Comparison of ENCODE assay signal across 10 cellular contexts in genomic region chr22:31952094-31952401, GRCh38. TPM values are rescaled to one million over a fixed set of nuclear protein-coding genes. Genes with fewer than 3 reads are reported as not detected.
DNase-seq lines count a peak whose midpoint lies in the region; ATAC-seq and TF ChIP-seq lines count a peak whose summit lies in the region.
"Had no signal": no experiment of that assay in that cellular context is flagged by ENCODE, and none has a peak within 500 bp of the region (broad histone marks: within the 10 kb centered on the region; RNA-seq: fewer than 3 reads in every experiment).

No MANE protein-coding gene starts in this region.

- peaks cover 6 to 46% of the 10 kb centered on the region in 2 donors for H3K4me1 ChIP-seq in thyroid gland

- ATAC-seq in activated CD4-positive, alpha-beta T cell treated with anti-CD3 and anti-CD28 coated beads for 36 hours = no peak

- peaks cover 9 to 13% of the 10 kb centered on the region in 2 donors for H3K36me3 ChIP-seq in thyroid gland

- no peaks in the 10 kb centered on the region for H3K9me3 Mint-ChIP-seq in activated CD4-positive, alpha-beta T cell treated with anti-CD3 and anti-CD28 coated beads for 36 hours (ENCODE audit: low read depth)
- no peaks in the 10 kb centered on the region for H3K9me3 Mint-ChIP-seq in activated CD4-positive, alpha-beta T cell treated with anti-CD3 and anti-CD28 coated beads, Interleukin-2, amount 10 ng/mL, durations not matched to agents 7 days and 5 days
- no peaks in the 10 kb centered on the region for H3K9me3 Mint-ChIP-seq in activated naive CD8-positive, alpha-beta T cell (ENCODE audit: low read depth)
- peaks cover 4% of the 10 kb centered on the region for H3K9me3 Mint-ChIP-seq in glutamatergic neuron (ENCODE audit: unreplicated experiment)

- peak overlapping the region; percentile 6 for H3K4me3 Mint-ChIP-seq in activated CD4-positive, alpha-beta T cell treated with anti-CD3 and anti-CD28 coated beads for 36 hours
- no peak overlapping the region for H3K4me3 Mint-ChIP-seq in activated CD4-positive, alpha-beta T cell treated with anti-CD3 and anti-CD28 coated beads, Interleukin-2, amount 10 ng/mL, durations not matched to agents 7 days and 5 days
- H3K4me3 Mint-ChIP-seq in activated naive CD8-positive, alpha-beta T cell = no peak overlapping the region
- H3K4me3 Mint-ChIP-seq in glutamatergic neuron (ENCODE audit: unreplicated experiment) = peak overlapping the region; percentile 9

- POLR2A ChIA-PET in activated CD4-positive, alpha-beta T cell treated with anti-CD3 and anti-CD28 coated beads for 36 hours (lab: Charles Lee) = no interaction called here
- POLR2A ChIA-PET in activated CD4-positive, alpha-beta T cell treated with anti-CD3 and anti-CD28 coated beads, Interleukin-2, amount 10 ng/mL, durations not matched to agents 7 days and 5 days (lab: Charles Lee) = no interaction called here

- H3K4me3 ChIP-seq in thyroid gland (replicated peaks in 1 of 3) (no peak overlapping the region), lower leg skin (ENCODE audit: low read depth, poor library complexity, severe bottlenecking) (no peak overlapping the region)

- H3K27ac ChIP-seq in thyroid gland = peak overlapping the region in 2 of 3 donors; percentile 19 to 26

- H3K27ac Mint-ChIP-seq in activated CD4-positive, alpha-beta T cell treated with anti-CD3 and anti-CD28 coated beads for 36 hours = peak overlapping the region; percentile 58
- no peak overlapping the region for H3K27ac Mint-ChIP-seq in activated CD4-positive, alpha-beta T cell treated with anti-CD3 and anti-CD28 coated beads, Interleukin-2, amount 10 ng/mL, durations not matched to agents 7 days and 5 days
- H3K27ac Mint-ChIP-seq in activated naive CD8-positive, alpha-beta T cell = peak overlapping the region; percentile 4
- peak overlapping the region; percentile 6 for H3K27ac Mint-ChIP-seq in glutamatergic neuron (ENCODE audit: unreplicated experiment)

- TF ChIP-seq POLR2A in thyroid gland (IDR thresholded peaks at IDR 0.05) = no peak
- no peak for TF ChIP-seq POLR2A in lower leg skin (IDR thresholded peaks at IDR 0.05)

- DNase-seq in activated CD4-positive, alpha-beta T cell treated with anti-CD3 and anti-CD28 coated beads for 36 hours = no peak
- no peak for DNase-seq in activated CD4-positive, alpha-beta T cell treated with anti-CD3 and anti-CD28 coated beads, Interleukin-2, amount 10 ng/mL, durations not matched to agents 7 days and 5 days
- DNase-seq in glutamatergic neuron = no peak
- no peak for DNase-seq in thyroid gland
- no peak for DNase-seq in hypothalamus (lab: John Stamatoyannopoulos, UW)
- DNase-seq in lower leg skin (ENCODE audit: low spot score in 2 of 2) = no peak
- DNase-seq in KBM-7 = no peak
- DNase-seq: activated naive CD4-positive, alpha-beta T cell; retina had no signal

- CTCF ChIA-PET in activated CD4-positive, alpha-beta T cell treated with anti-CD3 and anti-CD28 coated beads for 36 hours (lab: Charles Lee) = no interaction called here
- CTCF ChIA-PET in activated CD4-positive, alpha-beta T cell treated with anti-CD3 and anti-CD28 coated beads, Interleukin-2, amount 10 ng/mL, durations not matched to agents 7 days and 5 days (lab: Charles Lee) = interaction anchor here (0.7 to 1.6 kb wide), 3 partner anchors 16 to 287 kb away, joined by 3 to 7 read pairs (median 5); no protein-coding TSS in a partner anchor

- in situ Hi-C loops in KBM-7 (cut with MboI; ENCODE audit: low pct_unique_long_range_greater_than_20kb, low sequenced_read_pairs) = loop anchor here (25.0 kb wide), 1 partner anchor 290 kb away; the partner anchor contains the start of gene PISD

- TF ChIP-seq CTCF in glutamatergic neuron (IDR thresholded peaks at IDR 0.05; ENCODE audit: partially characterized antibody, unreplicated experiment) (no peak), thyroid gland (IDR thresholded peaks at IDR 0.05) (no peak), lower leg skin (IDR thresholded peaks at IDR 0.05) (no peak)

- H3K4me1 Mint-ChIP-seq in activated CD4-positive, alpha-beta T cell treated with anti-CD3 and anti-CD28 coated beads for 36 hours = peaks cover 69% of the 10 kb centered on the region
- H3K4me1 Mint-ChIP-seq in activated CD4-positive, alpha-beta T cell treated with anti-CD3 and anti-CD28 coated beads, Interleukin-2, amount 10 ng/mL, durations not matched to agents 7 days and 5 days = peaks cover 84% of the 10 kb centered on the region
- peaks cover 64% of the 10 kb centered on the region for H3K4me1 Mint-ChIP-seq in activated naive CD8-positive, alpha-beta T cell (ENCODE audit: low read depth)
- H3K4me1 Mint-ChIP-seq in glutamatergic neuron (ENCODE audit: low read depth, unreplicated experiment) = peaks cover 44% of the 10 kb centered on the region

- no peaks in the 10 kb centered on the region for H3K27me3 ChIP-seq in thyroid gland

- no peaks in the 10 kb centered on the region for H3K9me3 ChIP-seq in thyroid gland

- H3K36me3 Mint-ChIP-seq in activated CD4-positive, alpha-beta T cell treated with anti-CD3 and anti-CD28 coated beads for 36 hours (ENCODE audit: low read depth) = peaks cover 73% of the 10 kb centered on the region
- peaks cover 76% of the 10 kb centered on the region for H3K36me3 Mint-ChIP-seq in activated CD4-positive, alpha-beta T cell treated with anti-CD3 and anti-CD28 coated beads, Interleukin-2, amount 10 ng/mL, durations not matched to agents 7 days and 5 days (ENCODE audit: low read depth)
- H3K36me3 Mint-ChIP-seq in activated naive CD8-positive, alpha-beta T cell = peaks cover 12% of the 10 kb centered on the region
- H3K36me3 Mint-ChIP-seq in glutamatergic neuron (ENCODE audit: unreplicated experiment) = no peaks in the 10 kb centered on the region

- WGBS in thyroid gland, 2 donors = 73 to 78% methylated on average over 2 of the region's 2 CpGs
- 55 to 62% methylated on average over 2 of the region's 2 CpGs for WGBS in lower leg skin, 2 donors

- no peaks in the 10 kb centered on the region for H3K27me3 Mint-ChIP-seq in activated CD4-positive, alpha-beta T cell treated with anti-CD3 and anti-CD28 coated beads for 36 hours
- no peaks in the 10 kb centered on the region for H3K27me3 Mint-ChIP-seq in activated CD4-positive, alpha-beta T cell treated with anti-CD3 and anti-CD28 coated beads, Interleukin-2, amount 10 ng/mL, durations not matched to agents 7 days and 5 days
- no peaks in the 10 kb centered on the region for H3K27me3 Mint-ChIP-seq in activated naive CD8-positive, alpha-beta T cell
- peaks cover 4% of the 10 kb centered on the region for H3K27me3 Mint-ChIP-seq in glutamatergic neuron (ENCODE audit: unreplicated experiment)

- intact Hi-C loops in activated CD4-positive, alpha-beta T cell treated with anti-CD3 and anti-CD28 coated beads for 36 hours (cut with DNase I, micrococcal nuclease) = no loop called here
- intact Hi-C loops in thyroid gland (cut with DNase I) (no loop called here), lower leg skin (cut with DNase I; ENCODE audit: low total_unique reads) (loop anchor here (10.0 kb wide), 1 partner anchor 277 kb away; no protein-coding TSS in a partner anchor)

RNA-seq across cellular contexts. Expression of gene YWHAH, which starts 7.7 kb away (rescaled TPM):
- 10 to 100 TPM; 83.2 to 98.5 TPM for total RNA-seq in activated CD4-positive, alpha-beta T cell treated with anti-CD3 and anti-CD28 coated beads for 36 hours
- 100 to 1,000 TPM; 182 to 190 TPM for total RNA-seq in activated CD4-positive, alpha-beta T cell treated with anti-CD3 and anti-CD28 coated beads, Interleukin-2, amount 10 ng/mL, durations not matched to agents 7 days and 5 days
- total RNA-seq in glutamatergic neuron (ENCODE audit: unreplicated experiment) (250 TPM), thyroid gland (100 to 1,000 TPM in 2 of 4 donors, 10 to 100 TPM in 2; 93.0 to 111 (median 103) TPM), lower leg skin (10 to 100 TPM; 57.8 to 94.0 (median 80.7) TPM)

Comparison
In these comparisons a context has a peak if more than half of its experiments do, and no peak if none do; other contexts are left out.
1. H3K4me3 Mint-ChIP-seq: peak in activated CD4-positive, alpha-beta T cell treated with anti-CD3 and anti-CD28 coated beads for 36 hours (single experiment) and glutamatergic neuron (single experiment); none in activated CD4-positive, alpha-beta T cell treated with anti-CD3 and anti-CD28 coated beads, Interleukin-2, amount 10 ng/mL, durations not matched to agents 7 days and 5 days (single experiment) and activated naive CD8-positive, alpha-beta T cell (single experiment).